Comparison of ENCODE assay signal across 10 cellular contexts in the genomic region with DNA sequence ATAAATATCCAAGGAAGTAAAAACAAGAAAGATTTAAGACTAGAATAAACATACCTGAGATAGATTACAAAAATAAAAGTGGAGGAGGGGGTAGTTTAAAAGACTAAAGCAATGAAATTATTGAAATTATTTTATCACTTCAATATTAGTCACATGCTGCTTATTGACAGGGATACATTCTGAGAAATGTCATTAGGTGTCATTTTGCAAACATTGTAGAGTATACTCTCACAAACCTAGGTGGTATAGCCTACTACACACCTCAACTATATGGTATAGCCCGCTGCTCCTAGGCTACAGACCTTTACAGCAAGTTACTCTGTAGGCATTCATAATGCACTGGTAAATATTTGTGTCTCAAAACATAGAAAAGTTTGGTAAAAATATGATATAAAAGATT.
"Had no signal": no experiment of that assay in that cellular context is flagged by ENCODE, and none has a peak within 500 bp of the region (broad histone marks: within the 10 kb centered on the region; RNA-seq: fewer than 3 reads in every experiment).

No MANE protein-coding gene starts in this region.

- H3K4me2 ChIP-seq: GM23338 had no signal

- ATAC-seq: GM23338, HCT116 had no signal

- H3K4me3 ChIP-seq: GM23248, GM23338 had no signal

- FAIRE-seq: H1, H54 had no signal

- H2AFZ ChIP-seq: GM23248, GM23338 had no signal

- H3K27ac ChIP-seq: GM23248 had no signal

- DNase-seq: GM23248, GOT3, H7, H9, HCEC 1CT, HFFc6 had no signal

- H3K9ac ChIP-seq: GM23248 had no signal
